8 cellular contexts compared by ENCODE assay signal in the genomic region with DNA sequence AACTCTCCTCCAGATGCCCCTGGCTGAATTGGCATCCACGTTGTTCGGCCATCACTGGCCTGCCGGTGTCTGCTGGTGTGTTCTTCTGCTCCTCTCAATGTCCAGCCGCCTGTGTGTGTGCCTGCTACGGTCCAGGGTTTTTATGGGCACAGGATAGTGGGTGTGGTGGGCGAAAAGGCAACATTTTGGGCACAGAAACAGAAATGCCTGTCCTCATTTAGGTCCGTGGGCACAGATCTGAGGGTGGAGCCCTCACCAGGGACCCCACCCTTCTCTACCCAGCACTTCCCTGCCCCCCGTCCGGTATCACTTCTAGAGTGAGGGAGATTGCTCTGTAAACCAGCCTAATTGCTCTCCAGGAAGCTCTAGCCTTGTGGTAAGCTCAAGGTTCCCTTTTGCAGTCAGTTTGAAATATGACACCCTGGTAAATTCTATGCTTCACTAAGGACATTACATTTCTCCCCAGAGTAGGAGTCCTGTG.
DNase-seq lines count a peak whose midpoint lies in the region; ATAC-seq, FAIRE-seq and TF ChIP-seq lines count a peak whose summit lies in the region.

No MANE protein-coding gene starts in this region.

- H3K4me3 ChIP-seq in tibial artery, result no peak overlapping the region

- TF ChIP-seq CTCF in GM13977 (IDR thresholded peaks at IDR 0.05; ENCODE audit: extremely low read depth, insufficient read depth, missing control alignments) (no peak), neural crest cell (conservative IDR thresholded peaks at IDR 0.05) (no peak), tibial artery (IDR thresholded peaks at IDR 0.05) (no peak)

- peak overlapping the region; percentile 99 to 100 (median 100) for H3K27ac Mint-ChIP-seq in IgD-negative memory B cell
- peak overlapping the region; percentile 39 for H3K27ac Mint-ChIP-seq in neural crest cell (ENCODE audit: unreplicated experiment)

- FAIRE-seq in H54 (lab: Jason Lieb, UNC), result no peak

- peaks cover 50 to 60% (median 58%) of the 10 kb centered on the region in 3 donors for H3K4me1 Mint-ChIP-seq in IgD-negative memory B cell
- H3K4me1 Mint-ChIP-seq in neural crest cell, result peaks cover 4% of the 10 kb centered on the region

- no peaks in the 10 kb centered on the region for H3K9me3 ChIP-seq in tibial artery

- no peaks in the 10 kb centered on the region for H3K27me3 ChIP-seq in tibial artery

- no peak overlapping the region for H3K27ac ChIP-seq in tibial artery

- in situ Hi-C loops in GM13977 (cut with MboI; ENCODE audit: low pct_unique_long_range_greater_than_20kb, low sequenced_read_pairs, unreplicated experiment), result no loop called here

- H3K4me3 Mint-ChIP-seq in IgD-negative memory B cell (peak overlapping the region; percentile 88 to 97 (median 92)), neural crest cell (no peak overlapping the region)

- H3K4me1 ChIP-seq in tibial artery, result no peaks in the 10 kb centered on the region

- H3K36me3 Mint-ChIP-seq in IgD-negative memory B cell (peaks cover 13% of the 10 kb centered on the region), neural crest cell (ENCODE audit: low read depth) (peaks cover 3% of the 10 kb centered on the region)

- peaks cover 6 to 28% (median 18%) of the 10 kb centered on the region in 3 donors for H3K9me3 Mint-ChIP-seq in IgD-negative memory B cell
- peaks cover 7% of the 10 kb centered on the region for H3K9me3 Mint-ChIP-seq in neural crest cell

- DNase-seq in GM13977 (ENCODE audit: low spot score) (peak; percentile 4), amniotic epithelial cell (ENCODE audit: low read depth) (peak; percentile 46), neural crest cell (ENCODE audit: low read depth, low spot score) (no peak), H54 (ENCODE audit: insufficient read length, low spot score) (no peak), NCI-H345 (lab: John Stamatoyannopoulos, UW) (no peak), tibial artery (no peak)

- no peaks in the 10 kb centered on the region for H3K27me3 Mint-ChIP-seq in IgD-negative memory B cell
- no peaks in the 10 kb centered on the region for H3K27me3 Mint-ChIP-seq in neural crest cell (ENCODE audit: low read depth)

- TF ChIP-seq POLR2A in H54 (IDR thresholded peaks at IDR 0.05; ENCODE audit: low read depth, low read length), result no peak

- ATAC-seq in GM21723 (IDR thresholded peaks at IDR 0.05; ENCODE audit: unreplicated experiment), result peak; percentile 77

- H3K36me3 ChIP-seq in tibial artery, result no peaks in the 10 kb centered on the region

- intact Hi-C loops in tibial artery (cut with DNase I; ENCODE audit: low total_unique reads), result no loop called here

Comparison
In these comparisons a context has a peak if more than half of its experiments do, and no peak if none do; other contexts are left out.
1. DNase-seq: peak in GM13977 (single experiment) and amniotic epithelial cell (single experiment); none in neural crest cell (single experiment), H54 (single experiment), NCI-H345 (single experiment) and tibial artery (0 of 2).